25 cellular contexts compared by ENCODE assay signal in the genomic region with DNA sequence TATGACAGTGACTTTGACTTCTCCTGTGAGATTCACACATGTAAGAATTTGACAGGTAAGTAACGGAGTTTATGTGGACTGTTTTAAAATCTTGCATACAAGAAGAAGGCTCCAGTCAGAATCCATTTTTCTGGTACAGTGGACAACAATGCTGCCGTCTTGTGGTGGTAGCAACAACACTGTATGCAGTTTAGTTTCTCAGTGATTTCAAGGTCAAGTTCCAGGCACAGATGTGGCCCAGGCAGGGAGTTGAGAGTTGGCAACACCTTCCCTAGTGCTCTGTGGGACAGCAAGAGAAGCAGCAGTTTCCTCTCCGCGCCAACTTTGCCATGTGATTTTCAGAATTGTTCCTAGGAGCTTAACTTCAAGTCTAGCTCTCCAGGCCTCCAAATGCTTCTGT. TPM values are rescaled to one million over a fixed set of nuclear protein-coding genes. Genes with fewer than 3 reads are reported as not detected.
DNase-seq lines count a peak whose midpoint lies in the region; ATAC-seq, FAIRE-seq and TF ChIP-seq lines count a peak whose summit lies in the region.
"Had no signal": no experiment of that assay in that cellular context is flagged by ENCODE, and none has a peak within 500 bp of the region (broad histone marks: within the 10 kb centered on the region; RNA-seq: fewer than 3 reads in every experiment).

No MANE protein-coding gene starts in this region.

- H3K9ac ChIP-seq in K562 (ENCODE audit: insufficient read depth in 1 of 2, low read depth in 2 of 2, low read length in 2 of 2): no peak overlapping the region
- H3K9ac ChIP-seq: parathyroid adenoma had no signal

- 9% methylated on average over 4 of the region's 4 CpGs for WGBS in K562 (ENCODE audit: insufficient coverage, low coverage, missing lambda C conversion rate)

- no peaks in the 10 kb centered on the region for H3K9me1 ChIP-seq in K562 (ENCODE audit: control insufficient read depth, insufficient read depth, low read length)

- TF ChIP-seq EP300 in K562 (IDR thresholded peaks at IDR 0.05; ENCODE audit: low read length): no peak

- no peak; a peak in 1 of 4 replicates for TF ChIP-seq RAD21 in K562 (CRISPR knock-in tag; conservative IDR thresholded peaks at IDR 0.05 in 1 of 2, IDR thresholded peaks at IDR 0.05 in 1 of 2)

- no peaks in the 10 kb centered on the region for H3K36me3 ChIP-seq in K562 (ENCODE audit: control insufficient read depth, insufficient read depth, low read length)
- H3K36me3 ChIP-seq in GM23338 (ENCODE audit: insufficient read depth): peaks cover 2% of the 10 kb centered on the region; the same call in 1 of the 2 replicates
- H3K36me3 ChIP-seq: left lung had no signal

- DNase-seq in AG20443 (ENCODE audit: low spot score): peak; percentile 9
- DNase-seq in HT1080 (ENCODE audit: low read depth): peak; percentile 13
- DNase-seq in K562 (ENCODE audit: extremely low read depth in 1 of 4, low spot score in 3 of 4): peak in 1 of 4 experiments; percentile 11
- DNase-seq in left ventricle myocardium superior: peak; percentile 37
- no peak for DNase-seq in GM23338 (ENCODE audit: low spot score)
- DNase-seq in NCI-H2227 treated with DMSO at 0.1 percent for 48 hours (lab: John Stamatoyannopoulos, UW): no peak
- no peak for DNase-seq in NAMALWA (ENCODE audit: low spot score)
- DNase-seq: activated B cell treated with CpG ODN at 0.5 μM for 24 hours; activated CD4-positive, alpha-beta T cell treated with anti-CD3 and anti-CD28 coated beads, Interleukin-2, amount 50 U/mL, for 4 hours; activated effector memory CD4-positive, alpha-beta T cell treated with Interleukin-2 at 50 U/mL for 16 hours; CD4-positive, alpha-beta memory T cell; endodermal cell; left lung; midbrain; NCI-H1417 treated with DMSO at 0.1 percent for 48 hours; NCI-H524; RPMI8226 had no signal

- in situ Hi-C loops in K562 (cut with MboI): no loop called here

- no peaks in the 10 kb centered on the region for H3K79me2 ChIP-seq in K562 (ENCODE audit: control insufficient read depth, insufficient read depth, low read length)
- H3K79me2 ChIP-seq in GM23338 (replicated peaks; ENCODE audit: insufficient read depth): no peaks in the 10 kb centered on the region
- H3K79me2 ChIP-seq: parathyroid adenoma had no signal

- peaks cover 16% of the 10 kb centered on the region for H3K36me3 Mint-ChIP-seq in GM23338 (ENCODE audit: low read depth)

- H3K4me1 ChIP-seq in K562 (replicated peaks in 1 of 2; ENCODE audit: control insufficient read depth in 2 of 2, insufficient read depth in 2 of 2, low read length in 2 of 2) (no peaks in the 10 kb centered on the region), GM23338 (ENCODE audit: insufficient read depth) (peaks cover 12% of the 10 kb centered on the region; the same call in 1 of the 2 replicates)
- H3K4me1 ChIP-seq: left lung, parathyroid adenoma had no signal

- H4K20me1 ChIP-seq in K562 (replicated peaks; ENCODE audit: control insufficient read depth, insufficient read depth, low read length) (no peaks in the 10 kb centered on the region), GM23338 (replicated peaks; ENCODE audit: insufficient read depth) (no peaks in the 10 kb centered on the region)

- ATAC-seq in K562 (peak; percentile 37; the same call in 1 of the 3 replicates), left ventricle myocardium superior (peak; percentile 93), GM23338 (no peak)
- ATAC-seq: left lung; natural killer cell treated with Interleukin-12 subunit alpha and Interleukin-12 subunit beta and Interleukin-15 and Interleukin-18, amount 100 ng/mL, for 72 hours; SK-N-SH treated with all-trans-retinoic acid at 6 μM for 48 hours had no signal

- no peak overlapping the region for H3K4me2 ChIP-seq in K562 (ENCODE audit: insufficient read depth, low read length)
- no peak overlapping the region for H3K4me2 ChIP-seq in GM23338

- H3K27me3 Mint-ChIP-seq in GM23338 (ENCODE audit: insufficient read depth, low read depth, poor library complexity): no peaks in the 10 kb centered on the region
- H3K27me3 Mint-ChIP-seq: activated B cell treated with CpG ODN at 0.5 μM for 24 hours had no signal

- BruUV-seq in K562 (replicated peaks; lab: Mats Ljungman, UMichigan): no TSS peak

- peak in 2 of 3 experiments; percentile 18; a peak in 1 of 6 replicates for TF ChIP-seq CTCF in K562 (IDR thresholded peaks at IDR 0.05 in 2 of 3, conservative IDR thresholded peaks at IDR 0.05 in 1 of 3; ENCODE audit: insufficient read depth in 2 of 3, low read depth in 1 of 3, low read length in 3 of 3)
- peak in 1 of 2 experiments; percentile 25; a peak in 2 of 4 replicates for TF ChIP-seq CTCF in GM23338 (conservative IDR thresholded peaks at IDR 0.05; ENCODE audit: low read depth in 2 of 2)

- intact Hi-C loops in K562 (cut with micrococcal nuclease): no loop called here
- intact Hi-C loops in left ventricle myocardium superior (cut with micrococcal nuclease): no loop called here

- no peak for FAIRE-seq in K562 (lab: Jason Lieb, UNC)
- FAIRE-seq: GM12891 had no signal

- no peak overlapping the region for H3K4me3 Mint-ChIP-seq in GM23338
- H3K4me3 Mint-ChIP-seq: activated B cell treated with CpG ODN at 0.5 μM for 24 hours; CD4-positive, alpha-beta memory T cell; endodermal cell; natural killer cell treated with Interleukin-12 subunit alpha and Interleukin-12 subunit beta and Interleukin-15 and Interleukin-18, amount 100 ng/mL, for 72 hours; T-helper 2 cell treated with Interferon-gamma antibody and Interleukin-4, amounts not matched to agents 5 μg/mL and 100 μg/mL, for 36 hours had no signal

- H3F3A ChIP-seq in GM23338 (replicated peaks; ENCODE audit: low read depth): no peaks in the 10 kb centered on the region

- H3K4me3 ChIP-seq in K562: no peak overlapping the region
- H3K4me3 ChIP-seq in GM23338: no peak overlapping the region
- H3K4me3 ChIP-seq: coronary artery, left lung had no signal

- H3K4me1 Mint-ChIP-seq in GM23338: peaks cover 9% of the 10 kb centered on the region; the same call in 2 of the 3 replicates
- H3K4me1 Mint-ChIP-seq: endodermal cell had no signal

- peaks cover 35% of the 10 kb centered on the region for H3K9me3 Mint-ChIP-seq in GM23338

- POLR2A ChIA-PET in K562 (lab: Yijun Ruan, JAX): no interaction called here

- TF ChIP-seq POLR2A in K562 (conservative IDR thresholded peaks at IDR 0.05): no peak

- CTCF ChIA-PET in K562 (lab: Yijun Ruan, JAX; ENCODE audit: low intra/inter-chr PET ratio): no interaction called here

- no peaks in the 10 kb centered on the region for H3K27me3 ChIP-seq in K562 (ENCODE audit: control insufficient read depth in 2 of 2, insufficient read depth in 2 of 2, low read length in 2 of 2)
- H3K27me3 ChIP-seq in GM23338 (ENCODE audit: insufficient read depth): no peaks in the 10 kb centered on the region
- H3K27me3 ChIP-seq: left lung had no signal

- no peak overlapping the region for H3K27ac ChIP-seq in K562 (ENCODE audit: extremely low read depth, low read depth, low read length)
- no peak overlapping the region for H3K27ac ChIP-seq in GM23338 (ENCODE audit: low read depth)
- H3K27ac ChIP-seq: coronary artery, left lung, parathyroid adenoma had no signal

- no peaks in the 10 kb centered on the region for H3K9me3 ChIP-seq in K562 (replicated peaks; ENCODE audit: control insufficient read depth, insufficient read depth, low read depth, low read length)

- H3K9me2 ChIP-seq in GM23338 (ENCODE audit: insufficient read depth): no peaks in the 10 kb centered on the region

- no peak overlapping the region for H3K27ac Mint-ChIP-seq in GM23338
- H3K27ac Mint-ChIP-seq: activated B cell treated with CpG ODN at 0.5 μM for 24 hours; CD4-positive, alpha-beta memory T cell; endodermal cell; natural killer cell treated with Interleukin-12 subunit alpha and Interleukin-12 subunit beta and Interleukin-15 and Interleukin-18, amount 100 ng/mL, for 72 hours; T-helper 2 cell treated with Interferon-gamma antibody and Interleukin-4, amounts not matched to agents 5 μg/mL and 100 μg/mL, for 36 hours had no signal

- H2AFZ ChIP-seq in K562 (ENCODE audit: low read depth, low read length) (no peak overlapping the region), GM23338 (no peak overlapping the region)
- H2AFZ ChIP-seq: parathyroid adenoma had no signal

TF ChIP-seq in K562, 482 proteins besides CTCF, POLR2A, EP300 and RAD21 (continues in another document):
- 0 out of 2 replicates have a peak, but pooled peaks have one; percentile 25 for TF ChIP-seq ESRRA (IDR thresholded peaks at IDR 0.05; ENCODE audit: borderline replicate concordance, low read depth)

TF ChIP-seq in GM23338, 12 proteins besides CTCF, POLR2A, EP300 and RAD21 (continues in another document):
- TF ChIP-seq ZNF331 (CRISPR knock-in tag; IDR thresholded peaks at IDR 0.05; ENCODE audit: low read depth): no peak
- no peak for TF ChIP-seq ZNF114 (CRISPR knock-in tag; IDR thresholded peaks at IDR 0.05)
- TF ChIP-seq NANOG (IDR thresholded peaks at IDR 0.05; ENCODE audit: borderline replicate concordance): no peak

RNA-seq across cellular contexts. Expression of a gene that starts 56.0 kb away (rescaled TPM):
- 0.03 TPM in 1 of 2 replicates, not detected in the other for total RNA-seq in HT1080 (2014; rRNA removed; shearing (Covaris generic))
- 0.05 and 0.29 TPM in 2 replicates for polyA plus RNA-seq in HT1080 (2015; cell fraction: cytosol; rRNA removed)
- 0.07 TPM in 1 of 2 replicates, not detected in the other for polyA plus RNA-seq in HT1080 (2015; cell fraction: nucleus; rRNA removed)
- not detected in 2 replicates for total RNA-seq in K562 (2011; cell fraction: chromatin; rRNA removed; ENCODE audit: low replicate concordance)
- not detected in 2 replicates for total RNA-seq in K562 (2011; cell fraction: nucleolus; rRNA removed)
- total RNA-seq in K562 (2011; cell fraction: nucleoplasm; rRNA removed): not detected in 2 replicates
- total RNA-seq in K562 (2014; rRNA removed): not detected in 2 replicates
- not detected in 2 replicates for total RNA-seq in K562 (2014; rRNA removed; fragmentation: Illumina TruSeq; extraction: Trizol)
- total RNA-seq in K562 (2015; rRNA removed; fragmentation: Illumina TruSeq; extraction: Trizol): not detected in 2 replicates
- total RNA-seq in K562 (2021): not detected in 2 replicates
- 0.04 TPM in 1 of 2 replicates, not detected in the other for polyA plus RNA-seq in K562 (2011; rRNA removed)
- not detected in 2 replicates for polyA plus RNA-seq in K562 (2011; cell fraction: cytosol; rRNA removed)
- 0.07 TPM in 1 of 2 replicates, not detected in the other for polyA plus RNA-seq in K562 (2011; cell fraction: nucleus; rRNA removed)
- not detected in 2 replicates for polyA plus RNA-seq in K562 (2012)
- not detected in 2 replicates for polyA plus RNA-seq in K562 (2014; fragmentation: Illumina TruSeq; extraction: Trizol)
- not detected for polyA plus RNA-seq in K562 (2014; fragmentation: Nextera tagmentation; extraction: Ambion mirVana)
- not detected in 2 replicates for polyA plus RNA-seq in K562 (2014; rRNA removed)
- 0.12 TPM in 1 of 2 replicates, not detected in the other for polyA minus RNA-seq in K562 (2011; rRNA and poly(A)+ RNA removed)
- polyA minus RNA-seq in K562 (2011; cell fraction: cytosol; rRNA and poly(A)+ RNA removed): not detected in 2 replicates
- polyA minus RNA-seq in K562 (2011; cell fraction: nucleus; rRNA and poly(A)+ RNA removed): 0.22 TPM in 1 of 2 replicates, not detected in the other
- total RNA-seq in left ventricle myocardium superior: 0.15 TPM
- 0.17 TPM in 1 of 2 replicates, not detected in the other for total RNA-seq in GM23338 (2014; rRNA removed; shearing (Covaris generic))
- polyA plus RNA-seq in GM23338 (2016; fragmentation: Nextera tagmentation; extraction: Ambion mirVana): 0.14 and 0.32 TPM in 2 replicates
- total RNA-seq: natural killer cell treated with Interleukin-12 subunit alpha and Interleukin-12 subunit beta and Interleukin-15 and Interleukin-18, amount 100 ng/mL, for 72 hours had no signal
- polyA plus RNA-seq: AG04450; CD4-positive, alpha-beta memory T cell; fibroblast of lung had no signal

Comparison
In these comparisons a context has a peak if more than half of its experiments do, and no peak if none do; other contexts are left out.
1. DNase-seq: peak in AG20443 (single experiment), HT1080 (single experiment) and left ventricle myocardium superior (single experiment); none in GM23338 (single experiment), NCI-H2227 treated with DMSO at 0.1 percent for 48 hours (single experiment) and NAMALWA (single experiment).